In genomic region chrX:136759968-136760367, GRCh38 we compare ENCODE assay signal across 8 cellular contexts. TPM values are rescaled to one million over a fixed set of nuclear protein-coding genes. Genes with fewer than 3 reads are reported as not detected.
DNase-seq lines count a peak whose midpoint lies in the region; ATAC-seq and TF ChIP-seq lines count a peak whose summit lies in the region.

No MANE protein-coding gene starts in this region.

- no peaks in the 10 kb centered on the region for H4K20me1 ChIP-seq in H9 (ENCODE audit: control insufficient read depth, insufficient read depth, insufficient read length)

- no peaks in the 10 kb centered on the region for H3K4me1 ChIP-seq in H9 (ENCODE audit: insufficient read depth, low read length)
- H3K4me1 ChIP-seq in transverse colon: no peaks in the 10 kb centered on the region

- no peak for TF ChIP-seq POLR2A in transverse colon (IDR thresholded peaks at IDR 0.05)

- no peak overlapping the region for H3K4ac ChIP-seq in H9 (ENCODE audit: low read depth, low read length)

- H3K23ac ChIP-seq in H9 (ENCODE audit: insufficient read length, low read depth, low read length): no peak overlapping the region

- intact Hi-C loops in left colon (cut with DNase I, micrococcal nuclease) (no loop called here), transverse colon (cut with DNase I; ENCODE audit: low total_unique reads) (no loop called here)

- peaks cover 40% of the 10 kb centered on the region for H3K9me3 ChIP-seq in H9 (ENCODE audit: control insufficient read depth, low read depth, low read length)
- H3K9me3 ChIP-seq in transverse colon: no peaks in the 10 kb centered on the region

- H3K36me3 Mint-ChIP-seq in H9 (ENCODE audit: insufficient read depth in 1 of 3, low read depth in 3 of 3): peaks cover 0 to 2% (median 0%) of the 10 kb centered on the region in 3 experiments; a peak in 3 of 7 replicates

- no peak overlapping the region for H2BK12ac ChIP-seq in H9 (ENCODE audit: insufficient read length, low read depth, low read length)

- H3K79me1 ChIP-seq in H9 (ENCODE audit: insufficient read depth, low read depth, low read length, poor library complexity, severe bottlenecking): no peaks in the 10 kb centered on the region

- H3K36me3 ChIP-seq in transverse colon: no peaks in the 10 kb centered on the region

- TF ChIP-seq CTCF in H9 (conservative IDR thresholded peaks at IDR 0.05): no peak
- TF ChIP-seq CTCF in transverse colon (IDR thresholded peaks at IDR 0.05): no peak

- no peak overlapping the region for H3K4me3 ChIP-seq in transverse colon

- peak overlapping the region; percentile 30 for H3K4me2 ChIP-seq in H9 (ENCODE audit: insufficient read depth, insufficient read length, low read length)

- H4K5ac ChIP-seq in H9 (ENCODE audit: insufficient read length, low read depth, low read length): no peak overlapping the region

- TF ChIP-seq EP300 in transverse colon (IDR thresholded peaks at IDR 0.05; ENCODE audit: low read depth): no peak

- H3K79me2 ChIP-seq in H9 (ENCODE audit: insufficient read depth, low read length): no peaks in the 10 kb centered on the region

- H2AK5ac ChIP-seq in H9 (ENCODE audit: insufficient read length, low read length): no peak overlapping the region

- no CpG with 5 or more reads among the region's 2 CpGs for WGBS in H9 (ENCODE audit: extremely low coverage, insufficient read length, low lambda C conversion rate)
- WGBS in transverse colon (ENCODE audit: low coverage in 1 of 2), 2 donors: 64% methylated on average over 2 of the region's 2 CpGs; no CpG with 5 or more reads in 1 of the 2 donors

- H2BK15ac ChIP-seq in H9 (ENCODE audit: low read depth, low read length): no peak overlapping the region

- no peak overlapping the region for H2BK120ac ChIP-seq in H9 (ENCODE audit: low read depth, low read length, poor library complexity, severe bottlenecking)

- ATAC-seq in GM18508 (IDR thresholded peaks at IDR 0.05; ENCODE audit: insufficient read depth, unreplicated experiment) (peak; percentile 63), left colon (no peak), HG02970 (IDR thresholded peaks at IDR 0.05; ENCODE audit: low FRiP score, unreplicated experiment) (no peak)

- H2BK5ac ChIP-seq in H9 (ENCODE audit: insufficient read length, low read length): no peak overlapping the region

- no peak overlapping the region for H2BK20ac ChIP-seq in H9 (ENCODE audit: low read depth, low read length, poor library complexity, severe bottlenecking)

- H3K56ac ChIP-seq in H9 (ENCODE audit: insufficient read length, low read depth, low read length): no peak overlapping the region

- H2AFZ ChIP-seq in H9 (ENCODE audit: low read length): no peak overlapping the region

- H3K27me3 ChIP-seq in H9 (ENCODE audit: insufficient read depth, low read length): no peaks in the 10 kb centered on the region
- no peaks in the 10 kb centered on the region for H3K27me3 ChIP-seq in transverse colon

- no peak overlapping the region for H3K14ac ChIP-seq in H9 (ENCODE audit: insufficient read depth, low read length)

- no peak overlapping the region for H3K27ac Mint-ChIP-seq in H9

- H3K9me3 Mint-ChIP-seq in H9: peaks cover 51 to 53% of the 10 kb centered on the region in 2 experiments

- DNase-seq in H9: peak; percentile 35
- peak; percentile 47 for DNase-seq in NAMALWA (ENCODE audit: low spot score)
- DNase-seq in iPS-NIHi7 (ENCODE audit: extremely low spot score): peak; percentile 40
- no peak for DNase-seq in left colon
- no peak for DNase-seq in G401 (ENCODE audit: low spot score)
- DNase-seq in transverse colon: no peak

- H4K8ac ChIP-seq in H9 (replicated peaks; ENCODE audit: insufficient read length, low read depth, low read length): no peak overlapping the region

- H3K27me3 Mint-ChIP-seq in H9 (ENCODE audit: low read depth): no peaks in the 10 kb centered on the region

- H3K18ac ChIP-seq in H9 (ENCODE audit: insufficient read length, low read depth, low read length): no peak overlapping the region

- no peak overlapping the region for H4K91ac ChIP-seq in H9 (ENCODE audit: insufficient read length, low read depth, low read length)

- H3K23me2 ChIP-seq in H9 (ENCODE audit: insufficient read length, low read depth, low read length, poor library complexity, severe bottlenecking): no peaks in the 10 kb centered on the region

- H3K27ac ChIP-seq in H9 (ENCODE audit: insufficient read length, low read depth, low read length) (no peak overlapping the region), transverse colon (no peak overlapping the region)

- no peak overlapping the region for H3T11ph ChIP-seq in H9 (ENCODE audit: low read length)

- in situ Hi-C loops in G401 (cut with HindIII; ENCODE audit: low sequenced_read_pairs) (no loop called here), transverse colon (cut with MboI; ENCODE audit: low pct_ligation_motif_present in 1 of 4, low pct_unique_long_range_greater_than_20kb in 1 of 4, low sequenced_read_pairs in 3 of 4) (no loop called here)

- no peak overlapping the region for H3K9ac ChIP-seq in H9 (ENCODE audit: extremely low read depth, insufficient read length, low read length)

- H3K4me3 Mint-ChIP-seq in H9: peak overlapping the region in 1 of 2 experiments; percentile 47; a peak in 1 of 5 replicates

- peaks cover 15 to 18% of the 10 kb centered on the region in 2 experiments for H3K4me1 Mint-ChIP-seq in H9

RNA-seq across cellular contexts. Expression of gene ARHGEF6, which starts 20.8 kb away (rescaled TPM):
- total RNA-seq in H9 (2021): 3.6 and 3.7 TPM in 2 replicates
- 1 to 10 TPM; 2.1 to 6.7 TPM for total RNA-seq in left colon
- 0.10 TPM in 1 of 2 replicates, not detected in the other for total RNA-seq in G401 (2014; rRNA removed; shearing (Covaris generic))
- 10 to 100 TPM in 2 of 4 donors, 1 to 10 TPM in 2; 4.2 to 13.9 (median 8.2) TPM for total RNA-seq in transverse colon

Comparison
In these comparisons a context has a peak if more than half of its experiments do, and no peak if none do; other contexts are left out.
1. DNase-seq: peak in H9 (single experiment), NAMALWA (single experiment) and iPS-NIHi7 (single experiment); none in left colon (0 of 2), G401 (single experiment) and transverse colon (single experiment).